Comparison of ENCODE assay signal across 10 cellular contexts in the genomic region with DNA sequence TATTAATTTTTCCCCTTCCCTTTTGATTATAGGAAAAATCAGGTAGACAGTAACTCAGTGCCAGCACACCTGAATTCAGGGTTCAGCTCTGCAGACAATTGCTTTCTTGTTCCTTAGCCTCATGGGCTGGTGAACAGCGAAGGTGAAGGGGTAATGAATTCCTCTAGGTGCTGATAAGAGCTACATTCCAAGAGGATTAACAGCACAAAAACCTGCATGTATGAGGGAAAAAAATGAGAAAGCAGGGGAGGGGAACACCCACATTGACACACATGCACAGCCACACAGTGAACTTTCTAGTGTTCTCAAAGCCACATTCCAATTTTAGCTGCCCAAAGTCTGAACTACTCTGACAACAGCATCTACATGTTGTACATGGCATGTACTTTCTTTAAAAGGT. TPM values are rescaled to one million over a fixed set of nuclear protein-coding genes. Genes with fewer than 3 reads are reported as not detected.
DNase-seq lines count a peak whose midpoint lies in the region; ATAC-seq and TF ChIP-seq lines count a peak whose summit lies in the region.
"Had no signal": no experiment of that assay in that cellular context is flagged by ENCODE, and none has a peak within 500 bp of the region (broad histone marks: within the 10 kb centered on the region; RNA-seq: fewer than 3 reads in every experiment).

No MANE protein-coding gene starts in this region.

- 55% methylated on average over 1 of the region's 1 CpG for WGBS in smooth muscle cell (ENCODE audit: low lambda C conversion rate)

- CTCF ChIA-PET in HEK293 (lab: Yijun Ruan, JAX): interaction anchor here (0.6 to 0.9 kb wide), 2 partner anchors 128 to 1565 kb away, joined by 3 read pairs; no protein-coding TSS in a partner anchor
- CTCF ChIA-PET in OCI-LY7 (lab: Charles Lee; ENCODE audit: unreplicated experiment): no interaction called here

- no TSS peak for BruUV-seq in OCI-LY7 (replicated peaks; lab: Mats Ljungman, UMichigan)

- H3F3A ChIP-seq in smooth muscle cell (ENCODE audit: low read depth): peaks cover 33% of the 10 kb centered on the region

- H3K4me3 ChIP-seq in HEK293 (ENCODE audit: low read depth, low read length) (no peak overlapping the region), smooth muscle cell (no peak overlapping the region), OCI-LY7 (ENCODE audit: low read depth, low read length, poor library complexity, severe bottlenecking) (no peak overlapping the region)

- no peaks in the 10 kb centered on the region for H3K9me2 ChIP-seq in OCI-LY7 (ENCODE audit: insufficient read depth, low read length)

- H4K20me1 ChIP-seq in smooth muscle cell (ENCODE audit: low read depth): peaks cover 93% of the 10 kb centered on the region
- no peaks in the 10 kb centered on the region for H4K20me1 ChIP-seq in OCI-LY7 (ENCODE audit: insufficient read depth, low read length)

- intact Hi-C loops in OCI-LY7 (cut with micrococcal nuclease; ENCODE audit: unreplicated experiment): no loop called here

- no peak for ATAC-seq in HG03280 (IDR thresholded peaks at IDR 0.05; ENCODE audit: unreplicated experiment)
- ATAC-seq in HG03025 (IDR thresholded peaks at IDR 0.05; ENCODE audit: low FRiP score, unreplicated experiment): no peak

- H3K9me3 ChIP-seq in HEK293 (ENCODE audit: control insufficient read depth, insufficient read depth, low read depth, low read length) (no peaks in the 10 kb centered on the region), smooth muscle cell (replicated peaks; ENCODE audit: low read depth) (no peaks in the 10 kb centered on the region), OCI-LY7 (ENCODE audit: low read length) (no peaks in the 10 kb centered on the region)

- POLR2A ChIA-PET in HEK293 (lab: Yijun Ruan, JAX) (interaction anchor here (1.2 kb wide), 1 partner anchor 47 kb away, joined by 4 read pairs; no protein-coding TSS in a partner anchor), OCI-LY7 (lab: Charles Lee) (interaction anchor here (0.5 kb wide), 1 partner anchor 133 kb away, joined by 3 read pairs; no protein-coding TSS in a partner anchor)

- H3K9ac ChIP-seq in smooth muscle cell (ENCODE audit: low read depth): no peak overlapping the region

- H3K79me2 ChIP-seq in smooth muscle cell (ENCODE audit: low read depth) (peaks cover 100% of the 10 kb centered on the region), OCI-LY7 (ENCODE audit: insufficient read depth, low read depth, low read length) (no peaks in the 10 kb centered on the region)

- H3K27ac ChIP-seq in HEK293 (ENCODE audit: extremely low read depth, low read depth, low read length) (no peak overlapping the region), smooth muscle cell (ENCODE audit: low read depth) (peak overlapping the region; percentile 55), OCI-LY7 (ENCODE audit: low read depth, low read length, poor library complexity, severe bottlenecking) (no peak overlapping the region)
- H3K27ac ChIP-seq: HL-60 had no signal

- H3K4me1 ChIP-seq in HEK293 (ENCODE audit: control insufficient read depth, insufficient read depth, low read length) (peaks cover 11% of the 10 kb centered on the region; the same call in 1 of the 2 replicates), smooth muscle cell (ENCODE audit: low read depth) (peaks cover 41% of the 10 kb centered on the region), OCI-LY7 (ENCODE audit: insufficient read depth, low read length, poor library complexity, severe bottlenecking) (no peaks in the 10 kb centered on the region)

- no peaks in the 10 kb centered on the region for H3K27me3 ChIP-seq in smooth muscle cell (ENCODE audit: low read depth)

- H3K36me3 ChIP-seq in HEK293 (ENCODE audit: control insufficient read depth in 2 of 2, insufficient read depth in 1 of 2, low read length in 2 of 2): no peaks in the 10 kb centered on the region
- H3K36me3 ChIP-seq in smooth muscle cell (ENCODE audit: low read depth): no peaks in the 10 kb centered on the region
- no peaks in the 10 kb centered on the region for H3K36me3 ChIP-seq in OCI-LY7 (ENCODE audit: insufficient read depth, low read length)

- no peak overlapping the region for H2AFZ ChIP-seq in smooth muscle cell (ENCODE audit: low read depth)
- no peak overlapping the region for H2AFZ ChIP-seq in OCI-LY7 (ENCODE audit: low read length)

- H3K4me2 ChIP-seq in smooth muscle cell (peak overlapping the region; percentile 56), OCI-LY7 (ENCODE audit: low read length) (no peak overlapping the region)

- TF ChIP-seq CTCF in HEK293 (tag by site-specific recombination; IDR thresholded peaks at IDR 0.05): no peak
- TF ChIP-seq CTCF in smooth muscle cell (IDR thresholded peaks at IDR 0.05; ENCODE audit: borderline replicate concordance, insufficient read depth, poor library complexity, severe bottlenecking): no peak
- no peak for TF ChIP-seq CTCF in OCI-LY7 (conservative IDR thresholded peaks at IDR 0.05; ENCODE audit: low read length)

- DNase-seq in astrocyte of the hippocampus (ENCODE audit: low read depth, low spot score) (peak; percentile 86), kidney glomerular epithelial cell (lab: John Stamatoyannopoulos, UW) (peak; percentile 78), smooth muscle cell (lab: John Stamatoyannopoulos, UW; ENCODE audit: unreplicated experiment) (no peak), OCI-LY7 (ENCODE audit: low spot score) (no peak), NCI-H446 (lab: John Stamatoyannopoulos, UW) (no peak)
- DNase-seq: stimulated activated CD8-positive, alpha-beta memory T cell treated with anti-CD3 and anti-CD28 coated beads, Interleukin-4, amount 100 ng/mL, for 48 hours had no signal

TF ChIP-seq in HEK293, 187 proteins besides CTCF, POLR2A, EP300 and RAD21 (continues in another document):
- TF ChIP-seq ZNF10 (tag by site-specific recombination; IDR thresholded peaks at IDR 0.05) (no peak), ZNF837 (tag by site-specific recombination; IDR thresholded peaks at IDR 0.05) (no peak), ZBTB1 (tag by site-specific recombination; IDR thresholded peaks at IDR 0.05) (no peak), EGR2 (tag by site-specific recombination; IDR thresholded peaks at IDR 0.05; ENCODE audit: low read depth) (0 out of 2 replicates have a peak, but pooled peaks have one; percentile 7), ZNF76 (tag by site-specific recombination; IDR thresholded peaks at IDR 0.05; ENCODE audit: borderline replicate concordance, low read depth) (no peak), ZFHX2 (tag by site-specific recombination; conservative IDR thresholded peaks at IDR 0.05) (peak; percentile 50), ZFP37 (tag by site-specific recombination; IDR thresholded peaks at IDR 0.05) (no peak), PRDM1 (tag by site-specific recombination; IDR thresholded peaks at IDR 0.05) (peak; percentile 73)
- TF ChIP-seq, protein P1, sequence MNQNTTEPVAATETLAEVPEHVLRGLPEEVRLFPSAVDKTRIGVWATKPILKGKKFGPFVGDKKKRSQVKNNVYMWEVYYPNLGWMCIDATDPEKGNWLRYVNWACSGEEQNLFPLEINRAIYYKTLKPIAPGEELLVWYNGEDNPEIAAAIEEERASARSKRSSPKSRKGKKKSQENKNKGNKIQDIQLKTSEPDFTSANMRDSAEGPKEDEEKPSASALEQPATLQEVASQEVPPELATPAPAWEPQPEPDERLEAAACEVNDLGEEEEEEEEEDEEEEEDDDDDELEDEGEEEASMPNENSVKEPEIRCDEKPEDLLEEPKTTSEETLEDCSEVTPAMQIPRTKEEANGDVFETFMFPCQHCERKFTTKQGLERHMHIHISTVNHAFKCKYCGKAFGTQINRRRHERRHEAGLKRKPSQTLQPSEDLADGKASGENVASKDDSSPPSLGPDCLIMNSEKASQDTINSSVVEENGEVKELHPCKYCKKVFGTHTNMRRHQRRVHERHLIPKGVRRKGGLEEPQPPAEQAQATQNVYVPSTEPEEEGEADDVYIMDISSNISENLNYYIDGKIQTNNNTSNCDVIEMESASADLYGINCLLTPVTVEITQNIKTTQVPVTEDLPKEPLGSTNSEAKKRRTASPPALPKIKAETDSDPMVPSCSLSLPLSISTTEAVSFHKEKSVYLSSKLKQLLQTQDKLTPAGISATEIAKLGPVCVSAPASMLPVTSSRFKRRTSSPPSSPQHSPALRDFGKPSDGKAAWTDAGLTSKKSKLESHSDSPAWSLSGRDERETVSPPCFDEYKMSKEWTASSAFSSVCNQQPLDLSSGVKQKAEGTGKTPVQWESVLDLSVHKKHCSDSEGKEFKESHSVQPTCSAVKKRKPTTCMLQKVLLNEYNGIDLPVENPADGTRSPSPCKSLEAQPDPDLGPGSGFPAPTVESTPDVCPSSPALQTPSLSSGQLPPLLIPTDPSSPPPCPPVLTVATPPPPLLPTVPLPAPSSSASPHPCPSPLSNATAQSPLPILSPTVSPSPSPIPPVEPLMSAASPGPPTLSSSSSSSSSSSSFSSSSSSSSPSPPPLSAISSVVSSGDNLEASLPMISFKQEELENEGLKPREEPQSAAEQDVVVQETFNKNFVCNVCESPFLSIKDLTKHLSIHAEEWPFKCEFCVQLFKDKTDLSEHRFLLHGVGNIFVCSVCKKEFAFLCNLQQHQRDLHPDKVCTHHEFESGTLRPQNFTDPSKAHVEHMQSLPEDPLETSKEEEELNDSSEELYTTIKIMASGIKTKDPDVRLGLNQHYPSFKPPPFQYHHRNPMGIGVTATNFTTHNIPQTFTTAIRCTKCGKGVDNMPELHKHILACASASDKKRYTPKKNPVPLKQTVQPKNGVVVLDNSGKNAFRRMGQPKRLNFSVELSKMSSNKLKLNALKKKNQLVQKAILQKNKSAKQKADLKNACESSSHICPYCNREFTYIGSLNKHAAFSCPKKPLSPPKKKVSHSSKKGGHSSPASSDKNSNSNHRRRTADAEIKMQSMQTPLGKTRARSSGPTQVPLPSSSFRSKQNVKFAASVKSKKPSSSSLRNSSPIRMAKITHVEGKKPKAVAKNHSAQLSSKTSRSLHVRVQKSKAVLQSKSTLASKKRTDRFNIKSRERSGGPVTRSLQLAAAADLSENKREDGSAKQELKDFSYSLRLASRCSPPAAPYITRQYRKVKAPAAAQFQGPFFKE (tag by site-specific recombination; IDR thresholded peaks at IDR 0.05; ENCODE audit: borderline replicate concordance): no peak

RNA-seq across cellular contexts. Expression of a gene that starts 46.1 kb away (rescaled TPM):
- total RNA-seq in smooth muscle cell (314 and 356 TPM in 2 replicates), OCI-LY7 (2022) (3.1 and 6.1 TPM in 2 replicates)
- polyA plus RNA-seq in smooth muscle cell: 394 and 432 TPM in 2 replicates
- total RNA-seq in OCI-LY7 (2014; rRNA removed; shearing (Covaris generic)): 5.2 and 8.4 TPM in 2 replicates

Comparison
In these comparisons a context has a peak if more than half of its experiments do, and no peak if none do; other contexts are left out.
1. DNase-seq: peak in astrocyte of the hippocampus (single experiment) and kidney glomerular epithelial cell (single experiment); none in smooth muscle cell (single experiment), OCI-LY7 (single experiment) and NCI-H446 (0 of 2).
2. RNA of a gene that starts 46.1 kb away (total RNA-seq): 314 to 356 TPM in smooth muscle cell; 3.1 to 8.4 TPM in OCI-LY7; every median in the first group is over 10 times any median in the second.